ENCODE assay signal across 15 cellular contexts in genomic region chr21:34593423-34593822, GRCh38. TPM values are rescaled to one million over a fixed set of nuclear protein-coding genes. Genes with fewer than 3 reads are reported as not detected.
DNase-seq lines count a peak whose midpoint lies in the region; ATAC-seq and TF ChIP-seq lines count a peak whose summit lies in the region.
"Had no signal": no experiment of that assay in that cellular context is flagged by ENCODE, and none has a peak within 500 bp of the region (broad histone marks: within the 10 kb centered on the region; RNA-seq: fewer than 3 reads in every experiment).

No MANE protein-coding gene starts in this region.

- peaks cover 9% of the 10 kb centered on the region for H3K4me1 Mint-ChIP-seq in T-helper 17 cell

- no peak overlapping the region for H3K4me3 Mint-ChIP-seq in T-helper 17 cell
- H3K4me3 Mint-ChIP-seq: activated naive CD8-positive, alpha-beta T cell treated with anti-CD3 and anti-CD28 coated beads, Interleukin-2, amount 50 U/mL, for 24 hours; stimulated activated naive B cell treated with anti-CD40 and anti-IgM and Interleukin-4, amounts not matched to agents 10 μg/mL and 1 μg/mL and 100 μg/mL, for 72 hours; T-cell had no signal

- H3K27ac ChIP-seq in heart left ventricle, result peak overlapping the region in 7 of 12 donors; percentile 11 to 85 (median 82)
- peak overlapping the region; percentile 79 to 88 for H3K27ac ChIP-seq in right atrium auricular region
- H3K27ac ChIP-seq in uterus, result peak overlapping the region; percentile 24 to 49
- H3K27ac ChIP-seq: PC-9 had no signal

- H3K36me3 ChIP-seq in heart left ventricle (peaks cover 0 to 1% (median 0%) of the 10 kb centered on the region in 9 donors), right atrium auricular region (no peaks in the 10 kb centered on the region), uterus (no peaks in the 10 kb centered on the region)

- no peaks in the 10 kb centered on the region for H3K36me3 Mint-ChIP-seq in T-helper 17 cell (ENCODE audit: low read depth)

- TF ChIP-seq CTCF in heart left ventricle (IDR thresholded peaks at IDR 0.05) (no peak), right atrium auricular region (IDR thresholded peaks at IDR 0.05) (no peak), uterus (IDR thresholded peaks at IDR 0.05) (no peak)

- peaks cover 8 to 75% (median 38%) of the 10 kb centered on the region in 12 donors for H3K4me1 ChIP-seq in heart left ventricle
- H3K4me1 ChIP-seq in right atrium auricular region, result peaks cover 0 to 68% of the 10 kb centered on the region in 2 donors
- H3K4me1 ChIP-seq in uterus, result no peaks in the 10 kb centered on the region

- no peaks in the 10 kb centered on the region for H3K27me3 Mint-ChIP-seq in T-helper 17 cell
- H3K27me3 Mint-ChIP-seq: activated naive CD8-positive, alpha-beta T cell treated with anti-CD3 and anti-CD28 coated beads, Interleukin-2, amount 50 U/mL, for 24 hours; stimulated activated naive B cell treated with anti-CD40 and anti-IgM and Interleukin-4, amounts not matched to agents 10 μg/mL and 1 μg/mL and 100 μg/mL, for 72 hours; T-cell had no signal

- no peak overlapping the region for H3K27ac Mint-ChIP-seq in T-helper 17 cell
- H3K27ac Mint-ChIP-seq: activated naive CD8-positive, alpha-beta T cell treated with anti-CD3 and anti-CD28 coated beads, Interleukin-2, amount 50 U/mL, for 24 hours; stimulated activated naive B cell treated with anti-CD40 and anti-IgM and Interleukin-4, amounts not matched to agents 10 μg/mL and 1 μg/mL and 100 μg/mL, for 72 hours; T-cell had no signal

- TF ChIP-seq POLR2A in heart left ventricle (IDR thresholded peaks at IDR 0.05), result no peak
- TF ChIP-seq POLR2A in uterus (IDR thresholded peaks at IDR 0.05), result no peak
- no peak for TF ChIP-seq POLR2A in erythroblast (IDR thresholded peaks at IDR 0.05; ENCODE audit: low read length)

- DNase-seq in heart left ventricle (no peak), cardiac septum (ENCODE audit: low spot score) (no peak), NCI-H345 (lab: John Stamatoyannopoulos, UW) (peak; percentile 95), right atrium auricular region (ENCODE audit: low spot score) (no peak), uterus (no peak), NCI-H1048 (lab: John Stamatoyannopoulos, UW) (no peak), T-helper 17 cell (no peak), erythroblast (lab: John Stamatoyannopoulos, UW) (no peak)
- DNase-seq: activated CD4-positive, alpha-beta T cell treated with anti-CD3 and anti-CD28 coated beads for 1 hour; activated naive CD8-positive, alpha-beta T cell treated with anti-CD3 and anti-CD28 coated beads, Interleukin-2, amount 50 U/mL, for 24 hours; left colon; NCI-H1694; PC-9; stimulated activated naive B cell treated with anti-CD40 and anti-IgM and Interleukin-4, amounts not matched to agents 10 μg/mL and 1 μg/mL and 100 μg/mL, for 72 hours; T-cell had no signal

- H3K27me3 ChIP-seq in heart left ventricle (no peaks in the 10 kb centered on the region), right atrium auricular region (no peaks in the 10 kb centered on the region), uterus (no peaks in the 10 kb centered on the region)

- H3K4me3 ChIP-seq in heart left ventricle, result no peak overlapping the region
- H3K4me3 ChIP-seq in right atrium auricular region, result no peak overlapping the region
- H3K4me3 ChIP-seq in uterus, result no peak overlapping the region
- H3K4me3 ChIP-seq: PC-9 had no signal

- WGBS in heart left ventricle, 4 donors, result 54 to 75% (median 60%) methylated on average over 5 of the region's 5 CpGs

- intact Hi-C loops in heart left ventricle (cut with DNase I) (loop anchor here in 1 of 10 donors (10.0 kb wide), 1 partner anchor 669 kb away; no protein-coding TSS in a partner anchor), cardiac septum (cut with DNase I) (no loop called here), uterus (cut with DNase I; ENCODE audit: low total_unique reads) (no loop called here)

- H3K9me3 ChIP-seq in heart left ventricle (peaks cover 0 to 2% (median 0%) of the 10 kb centered on the region in 12 donors), right atrium auricular region (no peaks in the 10 kb centered on the region), uterus (no peaks in the 10 kb centered on the region), T-helper 17 cell (ENCODE audit: control insufficient read depth, low read length, poor library complexity, severe bottlenecking) (no peaks in the 10 kb centered on the region)

- ATAC-seq in heart left ventricle (no peak), T-helper 17 cell (no peak)
- ATAC-seq: activated naive CD8-positive, alpha-beta T cell treated with anti-CD3 and anti-CD28 coated beads, Interleukin-2, amount 50 U/mL, for 24 hours; left colon; stimulated activated naive B cell treated with anti-CD40 and anti-IgM and Interleukin-4, amounts not matched to agents 10 μg/mL and 1 μg/mL and 100 μg/mL, for 72 hours; T-cell had no signal

RNA-seq across cellular contexts. Expression of gene RCAN1, which starts 21.5 kb away (rescaled TPM):
- total RNA-seq in heart left ventricle (100 to 1,000 TPM in 1 of 9 donors, 10 to 100 TPM in 8; 33.7 to 102 (median 57.6) TPM), cardiac septum (158 TPM), right atrium auricular region (10 to 100 TPM; 26.1 to 38.0 TPM), uterus (10 to 100 TPM; 12.4 to 22.5 (median 16.5) TPM), T-helper 17 cell (1 to 10 TPM; 3.0 to 3.2 TPM)
- polyA plus RNA-seq in heart left ventricle, result 10 to 100 TPM; 56.3 to 99.1 TPM
